ENCODE assay signal across 1 cellular context in genomic region chr9:130693426-130694191, GRCh38.
TF ChIP-seq lines count a peak whose summit lies in the region.

EXOSC2 (plus strand) TSS chr9:130693780; CDS start chr9:130693792, 12 bp downstream.

TF ChIP-seq in HepG2, 621 proteins besides CTCF, POLR2A, EP300 and RAD21 (continued from another document and continues in another):
- TF ChIP-seq GPBP1L1 (CRISPR knock-in tag; IDR thresholded peaks at IDR 0.05): no peak
- TF ChIP-seq AKAP8 (CRISPR knock-in tag; IDR thresholded peaks at IDR 0.05): no peak
- no peak for TF ChIP-seq ZNF318 (CRISPR knock-in tag; IDR thresholded peaks at IDR 0.05)
- TF ChIP-seq ZNF574 (CRISPR knock-in tag; IDR thresholded peaks at IDR 0.05): peak; percentile 83; the same call in 1 of the 2 replicates
- TF ChIP-seq ZNF589 (CRISPR knock-in tag; conservative IDR thresholded peaks at IDR 0.05): no peak
- TF ChIP-seq PHF20 (CRISPR knock-in tag; IDR thresholded peaks at IDR 0.05): peak; percentile 85
- no peak for TF ChIP-seq ZNF18 (CRISPR knock-in tag; IDR thresholded peaks at IDR 0.05; ENCODE audit: insufficient replicate concordance)
- no peak for TF ChIP-seq ZNF616 (CRISPR knock-in tag; IDR thresholded peaks at IDR 0.05; ENCODE audit: low read depth)
- TF ChIP-seq ZNF354B (CRISPR knock-in tag; IDR thresholded peaks at IDR 0.05): no peak
- TF ChIP-seq ATAD3A (CRISPR knock-in tag; IDR thresholded peaks at IDR 0.05): no peak
- no peak; the same call in 1 of the 2 replicates for TF ChIP-seq KDM5B (CRISPR knock-in tag; IDR thresholded peaks at IDR 0.05; ENCODE audit: borderline replicate concordance)
- TF ChIP-seq ZGPAT (CRISPR knock-in tag; IDR thresholded peaks at IDR 0.05): peak; percentile 76
- peak; percentile 88 for TF ChIP-seq BRD4 (CRISPR knock-in tag; IDR thresholded peaks at IDR 0.05)
- TF ChIP-seq ZSCAN12 (CRISPR knock-in tag; IDR thresholded peaks at IDR 0.05): 0 out of 2 replicates have a peak, but pooled peaks have one; percentile 36
- peak; percentile 67; the same call in 1 of the 2 replicates for TF ChIP-seq ZNF230 (CRISPR knock-in tag; IDR thresholded peaks at IDR 0.05)
- TF ChIP-seq FOXP1 (IDR thresholded peaks at IDR 0.05): no peak
- TF ChIP-seq FOXP1 (CRISPR knock-in tag; IDR thresholded peaks at IDR 0.05): no peak
- TF ChIP-seq ETV5 (CRISPR knock-in tag; IDR thresholded peaks at IDR 0.05; ENCODE audit: borderline replicate concordance): no peak
- TF ChIP-seq, protein P1, sequence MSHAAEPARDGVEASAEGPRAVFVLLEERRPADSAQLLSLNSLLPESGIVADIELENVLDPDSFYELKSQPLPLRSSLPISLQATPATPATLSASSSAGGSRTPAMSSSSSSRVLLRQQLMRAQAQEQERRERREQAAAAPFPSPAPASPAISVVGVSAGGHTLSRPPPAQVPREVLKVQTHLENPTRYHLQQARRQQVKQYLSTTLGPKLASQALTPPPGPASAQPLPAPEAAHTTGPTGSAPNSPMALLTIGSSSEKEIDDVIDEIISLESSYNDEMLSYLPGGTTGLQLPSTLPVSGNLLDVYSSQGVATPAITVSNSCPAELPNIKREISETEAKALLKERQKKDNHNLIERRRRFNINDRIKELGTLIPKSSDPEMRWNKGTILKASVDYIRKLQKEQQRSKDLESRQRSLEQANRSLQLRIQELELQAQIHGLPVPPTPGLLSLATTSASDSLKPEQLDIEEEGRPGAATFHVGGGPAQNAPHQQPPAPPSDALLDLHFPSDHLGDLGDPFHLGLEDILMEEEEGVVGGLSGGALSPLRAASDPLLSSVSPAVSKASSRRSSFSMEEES (CRISPR knock-in tag; IDR thresholded peaks at IDR 0.05): peak; percentile 21; the same call in 1 of the 2 replicates
- no peak for TF ChIP-seq NFE2L2 (IDR thresholded peaks at IDR 0.05; ENCODE audit: low read length)
- TF ChIP-seq PHF21A (CRISPR knock-in tag; IDR thresholded peaks at IDR 0.05): peak; percentile 38; the same call in 1 of the 2 replicates
- 0 out of 2 replicates have a peak, but pooled peaks have one; percentile 27 for TF ChIP-seq NFE2L1 (CRISPR knock-in tag; IDR thresholded peaks at IDR 0.05; ENCODE audit: borderline replicate concordance)
- TF ChIP-seq DNMT3B (CRISPR knock-in tag; conservative IDR thresholded peaks at IDR 0.05): no peak
- TF ChIP-seq CHD4 (IDR thresholded peaks at IDR 0.05; ENCODE audit: borderline replicate concordance, low read length): no peak
- TF ChIP-seq NFKBIZ (CRISPR knock-in tag; IDR thresholded peaks at IDR 0.05): no peak
- 0 out of 2 replicates have a peak, but pooled peaks have one; percentile 34 for TF ChIP-seq CSRNP1 (CRISPR knock-in tag; IDR thresholded peaks at IDR 0.05)
- TF ChIP-seq, protein P2, sequence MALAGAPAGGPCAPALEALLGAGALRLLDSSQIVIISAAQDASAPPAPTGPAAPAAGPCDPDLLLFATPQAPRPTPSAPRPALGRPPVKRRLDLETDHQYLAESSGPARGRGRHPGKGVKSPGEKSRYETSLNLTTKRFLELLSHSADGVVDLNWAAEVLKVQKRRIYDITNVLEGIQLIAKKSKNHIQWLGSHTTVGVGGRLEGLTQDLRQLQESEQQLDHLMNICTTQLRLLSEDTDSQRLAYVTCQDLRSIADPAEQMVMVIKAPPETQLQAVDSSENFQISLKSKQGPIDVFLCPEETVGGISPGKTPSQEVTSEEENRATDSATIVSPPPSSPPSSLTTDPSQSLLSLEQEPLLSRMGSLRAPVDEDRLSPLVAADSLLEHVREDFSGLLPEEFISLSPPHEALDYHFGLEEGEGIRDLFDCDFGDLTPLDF (CRISPR knock-in tag; IDR thresholded peaks at IDR 0.05): peak; percentile 88
- no peak for TF ChIP-seq TCF12 (IDR thresholded peaks at IDR 0.05)
- TF ChIP-seq TCF12 (CRISPR knock-in tag; IDR thresholded peaks at IDR 0.05): no peak
- 0 out of 2 replicates have a peak, but pooled peaks have one; percentile 69 for TF ChIP-seq ZNF569 (CRISPR knock-in tag; IDR thresholded peaks at IDR 0.05; ENCODE audit: borderline replicate concordance)
- peak; percentile 76; the same call in 1 of the 2 replicates for TF ChIP-seq ZNF782 (CRISPR knock-in tag; IDR thresholded peaks at IDR 0.05; ENCODE audit: borderline replicate concordance)
- no peak for TF ChIP-seq PPARG (CRISPR knock-in tag; conservative IDR thresholded peaks at IDR 0.05)
- peak; percentile 55 for TF ChIP-seq ZMAT3 (CRISPR knock-in tag; conservative IDR thresholded peaks at IDR 0.05)
- TF ChIP-seq, protein P3, sequence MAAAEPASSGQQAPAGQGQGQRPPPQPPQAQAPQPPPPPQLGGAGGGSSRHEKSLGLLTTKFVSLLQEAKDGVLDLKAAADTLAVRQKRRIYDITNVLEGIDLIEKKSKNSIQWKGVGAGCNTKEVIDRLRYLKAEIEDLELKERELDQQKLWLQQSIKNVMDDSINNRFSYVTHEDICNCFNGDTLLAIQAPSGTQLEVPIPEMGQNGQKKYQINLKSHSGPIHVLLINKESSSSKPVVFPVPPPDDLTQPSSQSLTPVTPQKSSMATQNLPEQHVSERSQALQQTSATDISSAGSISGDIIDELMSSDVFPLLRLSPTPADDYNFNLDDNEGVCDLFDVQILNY (CRISPR knock-in tag; conservative IDR thresholded peaks at IDR 0.05): peak; percentile 57; the same call in 1 of the 2 replicates
- TF ChIP-seq ATRX (CRISPR knock-in tag; IDR thresholded peaks at IDR 0.05; ENCODE audit: borderline replicate concordance): no peak
- no peak for TF ChIP-seq TIGD3 (CRISPR knock-in tag; IDR thresholded peaks at IDR 0.05; ENCODE audit: borderline replicate concordance)
